9 cellular contexts compared by ENCODE assay signal in the genomic region with DNA sequence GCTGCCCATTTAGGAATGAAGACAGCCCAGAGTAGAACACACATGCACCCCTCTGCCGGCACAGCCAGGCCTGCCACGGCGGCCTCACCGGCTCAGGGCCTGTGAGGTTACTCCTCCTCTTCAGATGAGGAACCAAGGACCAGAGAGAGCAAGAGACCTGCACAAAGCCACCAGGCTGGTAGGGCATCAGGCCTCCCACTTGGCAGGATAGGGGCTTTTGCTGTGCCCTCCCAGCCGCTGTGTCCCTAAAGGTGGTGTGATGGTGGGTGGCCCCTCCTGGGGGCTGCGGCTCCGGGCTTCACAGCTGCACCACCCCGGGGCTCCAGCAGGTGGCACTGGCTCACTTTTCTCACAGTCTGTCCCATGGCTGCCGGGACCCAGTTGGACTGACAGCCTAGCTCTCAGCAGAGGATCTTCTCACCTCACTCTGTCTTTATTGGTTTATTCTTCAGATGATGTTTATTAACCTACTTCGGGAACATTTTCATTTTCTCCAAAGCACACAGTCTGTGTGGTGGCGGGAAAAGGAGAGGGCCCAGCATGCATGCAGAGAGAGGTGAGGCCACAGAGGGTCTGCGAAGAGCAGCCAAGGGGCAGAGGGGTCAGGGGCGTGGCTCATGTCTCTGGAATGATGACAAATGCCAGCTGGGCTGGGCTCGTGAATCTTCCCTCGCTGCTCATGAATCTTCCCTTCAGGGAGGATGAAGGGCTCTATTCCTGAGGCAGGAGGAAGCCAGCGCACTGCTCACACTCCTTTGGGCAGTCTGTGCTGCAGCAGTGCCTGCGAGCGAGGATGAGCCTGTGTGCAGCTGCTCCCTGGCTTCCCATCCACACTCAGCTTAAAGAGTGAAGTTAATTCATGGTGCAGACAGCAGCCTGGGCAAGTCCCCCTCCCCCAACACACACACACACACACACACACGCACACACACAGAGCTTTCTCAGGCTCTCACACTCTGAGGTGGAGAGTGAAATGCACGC.
DNase-seq lines count a peak whose midpoint lies in the region; ATAC-seq, FAIRE-seq and TF ChIP-seq lines count a peak whose summit lies in the region.
"Had no signal": no experiment of that assay in that cellular context is flagged by ENCODE, and none has a peak within 500 bp of the region (broad histone marks: within the 10 kb centered on the region; RNA-seq: fewer than 3 reads in every experiment).

No MANE protein-coding gene starts in this region.

- H3K27ac Mint-ChIP-seq in Calu3 (ENCODE audit: unreplicated experiment) = no peak overlapping the region

- peak; percentile 97 for TF ChIP-seq CTCF in Calu3 (IDR thresholded peaks at IDR 0.05; ENCODE audit: unreplicated experiment)
- peak; percentile 82 to 95 for TF ChIP-seq CTCF in suprapubic skin (IDR thresholded peaks at IDR 0.05)

- H3K36me3 Mint-ChIP-seq in Calu3 (ENCODE audit: insufficient read depth, unreplicated experiment) = no peaks in the 10 kb centered on the region

- ATAC-seq in HG03354 (IDR thresholded peaks at IDR 0.05; ENCODE audit: poor library complexity, severe bottlenecking, unreplicated experiment) (peak; percentile 72), HG03025 (IDR thresholded peaks at IDR 0.05; ENCODE audit: low FRiP score, unreplicated experiment) (no peak)

- H3K27me3 ChIP-seq in suprapubic skin = no peaks in the 10 kb centered on the region

- intact Hi-C loops in Calu3 (cut with micrococcal nuclease; ENCODE audit: unreplicated experiment) = loop anchor here (1.0 kb wide), 1 partner anchor 574 kb away; no protein-coding TSS in a partner anchor

- H3K4me1 Mint-ChIP-seq in Calu3 (ENCODE audit: low read depth, unreplicated experiment) = no peaks in the 10 kb centered on the region

- WGBS in suprapubic skin = 45% methylated on average over 16 of the region's 20 CpGs

- no peak overlapping the region for H3K4me3 Mint-ChIP-seq in Calu3 (ENCODE audit: low read depth, unreplicated experiment)

- no peak overlapping the region for H3K4me3 ChIP-seq in suprapubic skin

- CTCF ChIA-PET in Calu3 (lab: Charles Lee) = interaction anchor here (0.6 to 2.0 kb wide), 4 partner anchors 14 to 140 kb away, joined by 3 to 6 read pairs (median 3); no protein-coding TSS in a partner anchor

- no peak for FAIRE-seq in frontal cortex (lab: Jason Lieb, UNC)
- FAIRE-seq: colon had no signal

- H3K27ac ChIP-seq in suprapubic skin = no peak overlapping the region

- DNase-seq in Calu3 (peak; percentile 77), RPMI7951 (ENCODE audit: low read depth) (peak; percentile 43), frontal cortex (ENCODE audit: low spot score in 2 of 2) (peak; percentile 78 to 85), occipital lobe (lab: John Stamatoyannopoulos, UW) (peak; percentile 26), suprapubic skin (ENCODE audit: low spot score in 2 of 2) (peak; percentile 82 to 89)
- peak; percentile 44 for DNase-seq in activated T-helper 9 cell treated with anti-CD3 and anti-CD28 coated beads, Interleukin-2, amount 50 U/mL, for 16 hours (ENCODE audit: low read depth)

- no TSS peak for BruUV-seq in Calu3 (replicated peaks; lab: Mats Ljungman, UMichigan)

- no peak for TF ChIP-seq EP300 in suprapubic skin (IDR thresholded peaks at IDR 0.05)

- no peaks in the 10 kb centered on the region for H3K9me3 Mint-ChIP-seq in Calu3 (ENCODE audit: low read depth, unreplicated experiment)

- TF ChIP-seq POLR2A in suprapubic skin (IDR thresholded peaks at IDR 0.05) = no peak

- peaks cover 35% of the 10 kb centered on the region for H3K4me1 ChIP-seq in suprapubic skin

- H3K36me3 ChIP-seq in suprapubic skin = no peaks in the 10 kb centered on the region

- H3K9me3 ChIP-seq in suprapubic skin = no peaks in the 10 kb centered on the region

- H3K27me3 Mint-ChIP-seq in Calu3 (ENCODE audit: unreplicated experiment) = peaks cover 66% of the 10 kb centered on the region

Comparison
In these comparisons a context has a peak if more than half of its experiments do, and no peak if none do; other contexts are left out.
1. DNase-seq: peak in every context shown above with its lines; median percentile 86 in suprapubic skin; 82 in frontal cortex; 77 in Calu3; 44 in activated T-helper 9 cell treated with anti-CD3 and anti-CD28 coated beads, Interleukin-2, amount 50 U/mL, for 16 hours; 43 in RPMI7951; 26 in occipital lobe.